Comparison of ENCODE assay signal across 1 cellular context in genomic region chr1:156282143-156282478, GRCh38.
A peak's percentile ranks its signal among the peaks of the same experiment; 100 is the strongest.
TF ChIP-seq lines count a peak whose summit lies in the region.

No MANE protein-coding gene starts in this region.

TF ChIP-seq in K562, 482 proteins besides CTCF, POLR2A, EP300 and RAD21 (continued from another document and continues in another):
- no peak for TF ChIP-seq BRF2 (IDR thresholded peaks at IDR 0.05; ENCODE audit: borderline replicate concordance, insufficient read depth, insufficient read length)
- TF ChIP-seq TRIM24 (IDR thresholded peaks at IDR 0.05): no peak
- no peak for TF ChIP-seq NEUROD1 (IDR thresholded peaks at IDR 0.05; ENCODE audit: borderline replicate concordance, low read depth, low read length, partially characterized antibody)
- no peak for TF ChIP-seq FOXP1 (CRISPR knock-in tag; IDR thresholded peaks at IDR 0.05)
- TF ChIP-seq SMARCA5 (IDR thresholded peaks at IDR 0.05): no peak
- no peak for TF ChIP-seq LEF1 (IDR thresholded peaks at IDR 0.05)
- 0 out of 2 replicates have a peak, but pooled peaks have one; percentile 4 for TF ChIP-seq ZNF263 (CRISPR knock-in tag; IDR thresholded peaks at IDR 0.05; ENCODE audit: borderline replicate concordance)
- TF ChIP-seq MECOM (CRISPR knock-in tag; IDR thresholded peaks at IDR 0.05): no peak
- no peak for TF ChIP-seq CHAMP1 (IDR thresholded peaks at IDR 0.05)
- TF ChIP-seq SIN3A (IDR thresholded peaks at IDR 0.05; ENCODE audit: borderline replicate concordance in 2 of 2, control insufficient read depth in 1 of 2, low read depth in 2 of 2, low read length in 2 of 2): 0 out of 4 replicates have a peak, but pooled peaks of 1 of the 2 experiments have one; percentile 17
- no peak for TF ChIP-seq ZNF133 (CRISPR knock-in tag; IDR thresholded peaks at IDR 0.05)
- TF ChIP-seq BCL6 (CRISPR knock-in tag; IDR thresholded peaks at IDR 0.05): no peak
- TF ChIP-seq MAZ (CRISPR knock-in tag; conservative IDR thresholded peaks at IDR 0.05 in 1 of 2, IDR thresholded peaks at IDR 0.05 in 1 of 2): no peak
- no peak for TF ChIP-seq TCF3 (CRISPR knock-in tag; IDR thresholded peaks at IDR 0.05)
- no peak for TF ChIP-seq HCFC1 (IDR thresholded peaks at IDR 0.05; ENCODE audit: low read depth, low read length)
- peak; percentile 44; the same call in 1 of the 2 replicates for TF ChIP-seq ZBTB7A (IDR thresholded peaks at IDR 0.05; ENCODE audit: borderline replicate concordance, control insufficient read depth, low read depth, low read length)
- TF ChIP-seq OTX1 (CRISPR knock-in tag; IDR thresholded peaks at IDR 0.05): no peak
- TF ChIP-seq MTA1 (IDR thresholded peaks at IDR 0.05; ENCODE audit: borderline replicate concordance): peak; percentile 48; the same call in 1 of the 2 replicates
- no peak for TF ChIP-seq ZNF589 (CRISPR knock-in tag; IDR thresholded peaks at IDR 0.05; ENCODE audit: low read depth)
- TF ChIP-seq TOE1 (IDR thresholded peaks at IDR 0.05; ENCODE audit: borderline replicate concordance): no peak
- TF ChIP-seq TOE1 (CRISPR knock-in tag; IDR thresholded peaks at IDR 0.05; ENCODE audit: borderline replicate concordance, low read depth): no peak
- no peak for TF ChIP-seq MTA2 (IDR thresholded peaks at IDR 0.05; ENCODE audit: low read depth)
- 0 out of 4 replicates have a peak, but pooled peaks of 1 of the 2 experiments have one; percentile 21 for TF ChIP-seq MLLT1 (IDR thresholded peaks at IDR 0.05)
- TF ChIP-seq HSF4 (CRISPR knock-in tag; IDR thresholded peaks at IDR 0.05; ENCODE audit: borderline replicate concordance): no peak
- TF ChIP-seq PML (IDR thresholded peaks at IDR 0.05; ENCODE audit: low read length): no peak
- no peak for TF ChIP-seq TGIF2 (CRISPR knock-in tag; IDR thresholded peaks at IDR 0.05)
- TF ChIP-seq PRDM10 (IDR thresholded peaks at IDR 0.05; ENCODE audit: partially characterized antibody): no peak
- no peak for TF ChIP-seq E2F5 (CRISPR knock-in tag; IDR thresholded peaks at IDR 0.05)
- TF ChIP-seq ZBTB49 (CRISPR knock-in tag; IDR thresholded peaks at IDR 0.05; ENCODE audit: borderline replicate concordance): no peak
- no peak for TF ChIP-seq SNRNP70 (optimal IDR thresholded peaks at IDR 0.05; ENCODE audit: low read depth, low read length)
- TF ChIP-seq MAFF (IDR thresholded peaks at IDR 0.05; ENCODE audit: low read length): no peak
- no peak for TF ChIP-seq ZNF778 (CRISPR knock-in tag; IDR thresholded peaks at IDR 0.05)
- TF ChIP-seq FOXK2 (conservative IDR thresholded peaks at IDR 0.05 in 1 of 2, IDR thresholded peaks at IDR 0.05 in 1 of 2; ENCODE audit: low read depth in 2 of 2): no peak
- peak; percentile 57; the same call in 1 of the 2 replicates for TF ChIP-seq ZNF143 (CRISPR knock-in tag; IDR thresholded peaks at IDR 0.05)
- peak; percentile 58; the same call in 1 of the 2 replicates for TF ChIP-seq HLTF (IDR thresholded peaks at IDR 0.05)
- no peak for TF ChIP-seq NCOA6 (IDR thresholded peaks at IDR 0.05)
- no peak for TF ChIP-seq ZNF407 (IDR thresholded peaks at IDR 0.05; ENCODE audit: low read depth)
- no peak for TF ChIP-seq COPS2 (conservative IDR thresholded peaks at IDR 0.05)
- TF ChIP-seq BMI1 (IDR thresholded peaks at IDR 0.05; ENCODE audit: low read length): no peak
- TF ChIP-seq ZEB2 (IDR thresholded peaks at IDR 0.05): peak; percentile 80
- TF ChIP-seq MYC (IDR thresholded peaks at IDR 0.05; ENCODE audit: low read depth, low read length): no peak
- no peak for TF ChIP-seq MYC (CRISPR knock-in tag; IDR thresholded peaks at IDR 0.05; ENCODE audit: borderline replicate concordance, low read depth)
- no peak for TF ChIP-seq HNRNPH1 (optimal IDR thresholded peaks at IDR 0.05; ENCODE audit: low read depth, low read length)
- no peak for TF ChIP-seq POLR2AphosphoS5 (IDR thresholded peaks at IDR 0.05; ENCODE audit: control insufficient read depth, insufficient read depth, low read depth, low read length)
- TF ChIP-seq NONO (IDR thresholded peaks at IDR 0.05; ENCODE audit: low read depth in 2 of 2, low read length in 1 of 2): no peak
- 0 out of 2 replicates have a peak, but pooled peaks have one; percentile 31 for TF ChIP-seq ELF4 (CRISPR knock-in tag; IDR thresholded peaks at IDR 0.05)
